ENCODE assay signal across 1 cellular context in genomic region chr12:115433014-115433634, GRCh38.
A peak's percentile ranks its signal among the peaks of the same experiment; 100 is the strongest.
TF ChIP-seq lines count a peak whose summit lies in the region.

No MANE protein-coding gene starts in this region.

TF ChIP-seq in HepG2, 621 proteins besides CTCF, POLR2A, EP300 and RAD21 (continued from another document):
- TF ChIP-seq SNAPC4 (CRISPR knock-in tag; IDR thresholded peaks at IDR 0.05) (no peak), U2AF1 (optimal IDR thresholded peaks at IDR 0.05; ENCODE audit: low read depth, low read length) (no peak), PCBP1 (IDR thresholded peaks at IDR 0.05; ENCODE audit: borderline replicate concordance, low read depth, low read length) (no peak), ZSCAN30 (CRISPR knock-in tag; IDR thresholded peaks at IDR 0.05) (no peak), GFI1 (CRISPR knock-in tag; IDR thresholded peaks at IDR 0.05; ENCODE audit: borderline replicate concordance) (peak; percentile 71; the same call in 1 of the 2 replicates), NR0B2 (CRISPR knock-in tag; IDR thresholded peaks at IDR 0.05) (no peak), ZNF609 (CRISPR knock-in tag; IDR thresholded peaks at IDR 0.05; ENCODE audit: borderline replicate concordance) (peak; percentile 84), DNMT1 (CRISPR knock-in tag; IDR thresholded peaks at IDR 0.05) (no peak)
TF ChIP-seq in HepG2: peak in this region for 187.
